Comparison of ENCODE assay signal across 9 cellular contexts in the genomic region with DNA sequence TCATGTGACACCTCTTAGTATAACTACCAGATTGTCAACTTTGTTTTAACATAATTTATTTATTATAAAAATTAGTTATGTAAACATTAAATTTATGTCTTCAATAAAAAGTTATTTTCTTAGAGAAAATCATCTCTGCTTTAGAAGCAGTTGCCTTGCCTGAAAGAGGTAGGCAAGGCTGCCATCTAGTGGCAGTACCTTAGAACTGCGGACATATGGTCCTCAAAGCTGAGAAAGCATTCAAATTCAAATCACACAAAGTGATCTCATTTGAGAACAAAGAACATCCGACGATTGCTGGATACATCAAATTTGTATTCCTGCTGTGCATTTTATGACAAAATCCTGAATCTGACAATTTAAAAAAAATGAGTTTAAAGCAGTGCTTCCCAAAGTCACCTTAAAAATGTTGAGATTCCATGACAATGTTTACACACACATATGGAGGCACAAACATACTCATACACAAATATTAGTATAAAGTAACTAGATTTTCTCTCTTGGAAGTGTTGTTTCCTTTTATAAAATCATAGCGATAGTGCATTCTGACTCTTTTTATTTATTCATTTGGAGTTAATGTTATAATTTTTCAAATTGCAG.
DNase-seq lines count a peak whose midpoint lies in the region; ATAC-seq and TF ChIP-seq lines count a peak whose summit lies in the region.
"Had no signal": no experiment of that assay in that cellular context is flagged by ENCODE, and none has a peak within 500 bp of the region (broad histone marks: within the 10 kb centered on the region; RNA-seq: fewer than 3 reads in every experiment).

No MANE protein-coding gene starts in this region.

- no peak overlapping the region for H3K27ac Mint-ChIP-seq in T-helper 17 cell
- no peak overlapping the region for H3K27ac Mint-ChIP-seq in chondrocyte (ENCODE audit: unreplicated experiment)

- H3K27me3 Mint-ChIP-seq in T-helper 17 cell (no peaks in the 10 kb centered on the region), chondrocyte (ENCODE audit: low read depth) (peaks cover 6% of the 10 kb centered on the region)

- intact Hi-C loops in left lung (cut with DNase I): loop anchor here in 1 of 2 donors (10.0 kb wide), 1 partner anchor 1031 kb away; no protein-coding TSS in a partner anchor

- H3K9me3 ChIP-seq in HAP-1 (no peaks in the 10 kb centered on the region), MG63 (no peaks in the 10 kb centered on the region), T-helper 17 cell (ENCODE audit: control insufficient read depth, low read length, poor library complexity, severe bottlenecking) (no peaks in the 10 kb centered on the region), left lung (no peaks in the 10 kb centered on the region)
- H3K9me3 ChIP-seq: ovary had no signal

- no peak overlapping the region for H3K4me3 Mint-ChIP-seq in T-helper 17 cell
- H3K4me3 Mint-ChIP-seq in chondrocyte (ENCODE audit: unreplicated experiment): no peak overlapping the region

- peak; percentile 54 for ATAC-seq in T-helper 17 cell
- peak; percentile 84 for ATAC-seq in left lung

- DNase-seq in SIG-M5 treated with dmso at 0.1 percent for 504 hours (lab: John Stamatoyannopoulos, UW; ENCODE audit: unreplicated experiment) (peak; percentile 63), SIG-M5 (lab: John Stamatoyannopoulos, UW) (no peak), HAP-1 (ENCODE audit: low spot score in 2 of 2) (peak; percentile 79 to 82), MG63 (peak; percentile 3), T-helper 17 cell (peak in 1 of 3 donors; percentile 7), chondrocyte (ENCODE audit: low spot score) (no peak), left lung (no peak)
- peak in 2 of 3 donors; percentile 21 to 22 for DNase-seq in stimulated activated CD4-positive, alpha-beta T cell treated with anti-CD3 and anti-CD28 coated beads, TNF-alpha, amount 100 ng/mL, for 48 hours (ENCODE audit: low read depth in 3 of 3)

- in situ Hi-C loops in HAP-1 (cut with MboI; ENCODE audit: low sequenced_read_pairs): no loop called here

- no peaks in the 10 kb centered on the region for H3K36me3 Mint-ChIP-seq in T-helper 17 cell (ENCODE audit: low read depth)
- H3K36me3 Mint-ChIP-seq in chondrocyte (ENCODE audit: low read depth): no peaks in the 10 kb centered on the region

- H3K9me3 Mint-ChIP-seq in chondrocyte (ENCODE audit: low read depth): peaks cover 3% of the 10 kb centered on the region

- H3K4me1 Mint-ChIP-seq in T-helper 17 cell (no peaks in the 10 kb centered on the region), chondrocyte (ENCODE audit: low read depth) (peaks cover 26% of the 10 kb centered on the region)

- TF ChIP-seq CTCF in chondrocyte (IDR thresholded peaks at IDR 0.05) (peak; percentile 97), left lung (IDR thresholded peaks at IDR 0.05) (peak; percentile 73 to 86)

- H3K36me3 ChIP-seq in HAP-1 (replicated peaks) (no peaks in the 10 kb centered on the region), MG63 (no peaks in the 10 kb centered on the region), left lung (no peaks in the 10 kb centered on the region)
- H3K36me3 ChIP-seq: ovary had no signal

- H3K27me3 ChIP-seq in HAP-1 (ENCODE audit: low read depth) (no peaks in the 10 kb centered on the region), MG63 (no peaks in the 10 kb centered on the region), left lung (no peaks in the 10 kb centered on the region)
- H3K27me3 ChIP-seq: ovary had no signal

- H3K27ac ChIP-seq in left lung: no peak overlapping the region
- H3K27ac ChIP-seq: ovary had no signal

- H3K4me1 ChIP-seq in HAP-1 (peaks cover 9% of the 10 kb centered on the region), left lung (no peaks in the 10 kb centered on the region)

- H3K4me3 ChIP-seq in HAP-1: no peak overlapping the region
- no peak overlapping the region for H3K4me3 ChIP-seq in MG63
- no peak overlapping the region for H3K4me3 ChIP-seq in left lung
- H3K4me3 ChIP-seq: ovary had no signal

Comparison
In these comparisons a context has a peak if more than half of its experiments do, and no peak if none do; other contexts are left out.
1. DNase-seq: peak in SIG-M5 treated with dmso at 0.1 percent for 504 hours (single experiment), HAP-1 (2 of 2), MG63 (single experiment) and stimulated activated CD4-positive, alpha-beta T cell treated with anti-CD3 and anti-CD28 coated beads, TNF-alpha, amount 100 ng/mL, for 48 hours (2 of 3); none in SIG-M5 (single experiment), chondrocyte (single experiment) and left lung (0 of 2).